Comparison of ENCODE assay signal across 11 cellular contexts in genomic region chr22:31177420-31178162, GRCh38. TPM values are rescaled to one million over a fixed set of nuclear protein-coding genes. Genes with fewer than 3 reads are reported as not detected.
DNase-seq lines count a peak whose midpoint lies in the region; TF ChIP-seq lines count a peak whose summit lies in the region.
"Had no signal": no experiment of that assay in that cellular context is flagged by ENCODE, and none has a peak within 500 bp of the region (broad histone marks: within the 10 kb centered on the region; RNA-seq: fewer than 3 reads in every experiment).

No MANE protein-coding gene starts in this region.

- intact Hi-C loops in activated T-helper 2 cell treated with anti-CD3 and anti-CD28 coated beads, Interferon-gamma antibody, Interleukin-2, Interleukin-4, amounts not matched to agents 10 μg/mL and 5 μg/mL and 100 μg/mL, durations not matched to agents 14 hours and 24 hours and 36 hours (cut with micrococcal nuclease), result no loop called here

- H3K36me3 ChIP-seq in Karpas-422 (ENCODE audit: insufficient read depth, low read length), result peaks cover 8% of the 10 kb centered on the region

- no peaks in the 10 kb centered on the region for H3K4me1 Mint-ChIP-seq in nephron
- peaks cover 12% of the 10 kb centered on the region for H3K4me1 Mint-ChIP-seq in activated T-helper 2 cell treated with anti-CD3 and anti-CD28 coated beads, Interferon-gamma antibody, Interleukin-2, Interleukin-4, amounts not matched to agents 10 μg/mL and 5 μg/mL and 100 μg/mL, durations not matched to agents 14 hours and 24 hours and 36 hours (ENCODE audit: low read depth)

- peak overlapping the region in 2 of 3 experiments; percentile 58 to 59 for H3K27ac Mint-ChIP-seq in nephron
- H3K27ac Mint-ChIP-seq in activated T-helper 2 cell treated with anti-CD3 and anti-CD28 coated beads, Interferon-gamma antibody, Interleukin-2, Interleukin-4, amounts not matched to agents 10 μg/mL and 5 μg/mL and 100 μg/mL, durations not matched to agents 14 hours and 24 hours and 36 hours, result no peak overlapping the region
- H3K27ac Mint-ChIP-seq: stimulated activated naive B cell treated with anti-CD40 and anti-IgM and Interleukin-4, amounts not matched to agents 10 μg/mL and 1 μg/mL and 100 μg/mL, for 72 hours had no signal

- H3K9me3 ChIP-seq in Karpas-422 (ENCODE audit: low read length), result no peaks in the 10 kb centered on the region

- no peak for TF ChIP-seq CTCF in choroid plexus epithelial cell (conservative IDR thresholded peaks at IDR 0.05; ENCODE audit: low read depth, low read length)
- TF ChIP-seq CTCF in nephron (IDR thresholded peaks at IDR 0.05; ENCODE audit: unreplicated experiment in 3 of 3), result no peak

- H3K9me2 ChIP-seq in Karpas-422 (replicated peaks; ENCODE audit: insufficient read depth, low read length), result no peaks in the 10 kb centered on the region

- H3K9ac ChIP-seq in Karpas-422 (ENCODE audit: low read length), result no peak overlapping the region

- peaks cover 86% of the 10 kb centered on the region for H3K79me2 ChIP-seq in Karpas-422 (ENCODE audit: low read length)

- H3K4me1 ChIP-seq in Karpas-422 (ENCODE audit: low read length), result peaks cover 14% of the 10 kb centered on the region; the same call in 1 of the 2 replicates

- no peak overlapping the region for H3K4me3 Mint-ChIP-seq in nephron
- H3K4me3 Mint-ChIP-seq in activated T-helper 2 cell treated with anti-CD3 and anti-CD28 coated beads, Interferon-gamma antibody, Interleukin-2, Interleukin-4, amounts not matched to agents 10 μg/mL and 5 μg/mL and 100 μg/mL, durations not matched to agents 14 hours and 24 hours and 36 hours (ENCODE audit: low read depth), result no peak overlapping the region
- H3K4me3 Mint-ChIP-seq: stimulated activated naive B cell treated with anti-CD40 and anti-IgM and Interleukin-4, amounts not matched to agents 10 μg/mL and 1 μg/mL and 100 μg/mL, for 72 hours had no signal

- peaks cover 4% of the 10 kb centered on the region for H3K9me3 Mint-ChIP-seq in nephron
- H3K9me3 Mint-ChIP-seq in activated T-helper 2 cell treated with anti-CD3 and anti-CD28 coated beads, Interferon-gamma antibody, Interleukin-2, Interleukin-4, amounts not matched to agents 10 μg/mL and 5 μg/mL and 100 μg/mL, durations not matched to agents 14 hours and 24 hours and 36 hours, result no peaks in the 10 kb centered on the region

- peaks cover 38% of the 10 kb centered on the region for H3K36me3 Mint-ChIP-seq in nephron (ENCODE audit: low read depth)
- H3K36me3 Mint-ChIP-seq in activated T-helper 2 cell treated with anti-CD3 and anti-CD28 coated beads, Interferon-gamma antibody, Interleukin-2, Interleukin-4, amounts not matched to agents 10 μg/mL and 5 μg/mL and 100 μg/mL, durations not matched to agents 14 hours and 24 hours and 36 hours (ENCODE audit: low read depth), result peaks cover 26% of the 10 kb centered on the region

- no peak overlapping the region for H3K4me3 ChIP-seq in choroid plexus epithelial cell (ENCODE audit: low read depth, low read length)
- no peak overlapping the region for H3K4me3 ChIP-seq in Karpas-422 (ENCODE audit: low read length)

- H4K20me1 ChIP-seq in Karpas-422 (ENCODE audit: insufficient read depth, low read depth, low read length), result no peaks in the 10 kb centered on the region

- DNase-seq in AG08396 (ENCODE audit: low spot score) (peak; percentile 88), NCI-H1105 (lab: John Stamatoyannopoulos, UW) (peak; percentile 0), choroid plexus epithelial cell (ENCODE audit: low read depth) (peak; percentile 87), Karpas-422 (no peak), NCI-H1092 (lab: John Stamatoyannopoulos, UW) (no peak), COR-L47 (lab: John Stamatoyannopoulos, UW) (no peak)
- no peak for DNase-seq in activated T-helper 2 cell treated with anti-CD3 and anti-CD28 coated beads, Interferon-gamma antibody, Interleukin-2, Interleukin-4, amounts not matched to agents 10 μg/mL and 5 μg/mL and 100 μg/mL, durations not matched to agents 14 hours and 24 hours and 36 hours (ENCODE audit: low spot score)
- DNase-seq: activated CD8-positive, alpha-beta memory T cell treated with anti-CD3 and anti-CD28 coated beads for 24 hours; right cardiac atrium; stimulated activated naive B cell treated with anti-CD40 and anti-IgM and Interleukin-4, amounts not matched to agents 10 μg/mL and 1 μg/mL and 100 μg/mL, for 72 hours had no signal

- no peak overlapping the region for H2AFZ ChIP-seq in Karpas-422 (ENCODE audit: low read length)

- H3K4me2 ChIP-seq in Karpas-422 (ENCODE audit: low read depth, low read length, poor library complexity, severe bottlenecking), result no peak overlapping the region

- no peak overlapping the region for H3K27ac ChIP-seq in Karpas-422 (ENCODE audit: low read length)

- H3K27me3 ChIP-seq in Karpas-422 (ENCODE audit: low read length), result no peaks in the 10 kb centered on the region

- no peaks in the 10 kb centered on the region for H3K27me3 Mint-ChIP-seq in nephron (ENCODE audit: low read depth)
- H3K27me3 Mint-ChIP-seq in activated T-helper 2 cell treated with anti-CD3 and anti-CD28 coated beads, Interferon-gamma antibody, Interleukin-2, Interleukin-4, amounts not matched to agents 10 μg/mL and 5 μg/mL and 100 μg/mL, durations not matched to agents 14 hours and 24 hours and 36 hours (ENCODE audit: low read depth), result no peaks in the 10 kb centered on the region
- H3K27me3 Mint-ChIP-seq: stimulated activated naive B cell treated with anti-CD40 and anti-IgM and Interleukin-4, amounts not matched to agents 10 μg/mL and 1 μg/mL and 100 μg/mL, for 72 hours had no signal

RNA-seq across cellular contexts. Expression of gene RNF185, which starts 17.6 kb away (rescaled TPM):
- total RNA-seq in Karpas-422 (2014; rRNA removed; shearing (Covaris generic); ENCODE audit: low replicate concordance), result 41.1 and 44.8 TPM in 2 replicates
- total RNA-seq in activated T-helper 2 cell treated with anti-CD3 and anti-CD28 coated beads, Interferon-gamma antibody, Interleukin-2, Interleukin-4, amounts not matched to agents 10 μg/mL and 5 μg/mL and 100 μg/mL, durations not matched to agents 14 hours and 24 hours and 36 hours, result 15.5 and 18.1 TPM in 2 replicates

RNA-seq across cellular contexts. Expression of gene LIMK2, which starts 34.5 kb away (rescaled TPM):
- total RNA-seq in Karpas-422 (2014; rRNA removed; shearing (Covaris generic); ENCODE audit: low replicate concordance), result 35.0 and 35.3 TPM in 2 replicates
- total RNA-seq in activated T-helper 2 cell treated with anti-CD3 and anti-CD28 coated beads, Interferon-gamma antibody, Interleukin-2, Interleukin-4, amounts not matched to agents 10 μg/mL and 5 μg/mL and 100 μg/mL, durations not matched to agents 14 hours and 24 hours and 36 hours, result 31.1 and 33.9 TPM in 2 replicates

RNA-seq across cellular contexts. Expression of gene PLA2G3, which starts 37.3 kb away (rescaled TPM):
- total RNA-seq in Karpas-422 (2014; rRNA removed; shearing (Covaris generic); ENCODE audit: low replicate concordance), result not detected in 2 replicates
- total RNA-seq in activated T-helper 2 cell treated with anti-CD3 and anti-CD28 coated beads, Interferon-gamma antibody, Interleukin-2, Interleukin-4, amounts not matched to agents 10 μg/mL and 5 μg/mL and 100 μg/mL, durations not matched to agents 14 hours and 24 hours and 36 hours, result not detected in 2 replicates
- total RNA-seq: right cardiac atrium had no signal

RNA-seq across cellular contexts. Expression of gene INPP5J, which starts 54.8 kb away (rescaled TPM):
- total RNA-seq in Karpas-422 (2014; rRNA removed; shearing (Covaris generic); ENCODE audit: low replicate concordance), result 14.4 and 18.3 TPM in 2 replicates
- total RNA-seq in activated T-helper 2 cell treated with anti-CD3 and anti-CD28 coated beads, Interferon-gamma antibody, Interleukin-2, Interleukin-4, amounts not matched to agents 10 μg/mL and 5 μg/mL and 100 μg/mL, durations not matched to agents 14 hours and 24 hours and 36 hours, result 0.18 and 0.30 TPM in 2 replicates

Comparison
In these comparisons a context has a peak if more than half of its experiments do, and no peak if none do; other contexts are left out.
1. DNase-seq: peak in AG08396 (single experiment), NCI-H1105 (single experiment) and choroid plexus epithelial cell (single experiment); none in Karpas-422 (single experiment), NCI-H1092 (single experiment), activated T-helper 2 cell treated with anti-CD3 and anti-CD28 coated beads, Interferon-gamma antibody, Interleukin-2, Interleukin-4, amounts not matched to agents 10 μg/mL and 5 μg/mL and 100 μg/mL, durations not matched to agents 14 hours and 24 hours and 36 hours (single experiment) and COR-L47 (single experiment).